Comparison of ENCODE assay signal across 19 cellular contexts in genomic region chr3:119290613-119291012, GRCh38. TPM values are rescaled to one million over a fixed set of nuclear protein-coding genes. Genes with fewer than 3 reads are reported as not detected.
DNase-seq lines count a peak whose midpoint lies in the region; ATAC-seq and TF ChIP-seq lines count a peak whose summit lies in the region.
"Had no signal": no experiment of that assay in that cellular context is flagged by ENCODE, and none has a peak within 500 bp of the region (broad histone marks: within the 10 kb centered on the region; RNA-seq: fewer than 3 reads in every experiment).

No MANE protein-coding gene starts in this region.

- H3K36me3 Mint-ChIP-seq in natural killer cell (peaks cover 22% of the 10 kb centered on the region), Caco-2 (ENCODE audit: insufficient read depth, unreplicated experiment) (no peaks in the 10 kb centered on the region)
- H3K36me3 Mint-ChIP-seq in natural killer cell treated with Interleukin-12 subunit alpha and Interleukin-12 subunit beta and Interleukin-15 and Interleukin-18, amount 100 ng/mL, for 72 hours: peaks cover 22% of the 10 kb centered on the region
- peaks cover 19% of the 10 kb centered on the region for H3K36me3 Mint-ChIP-seq in activated CD8-positive, alpha-beta memory T cell treated with anti-CD3 and anti-CD28 coated beads, Interleukin-2, amount 10 ng/mL, durations not matched to agents 7 days and 5 days

- no peaks in the 10 kb centered on the region for H4K20me1 ChIP-seq in SK-N-SH (ENCODE audit: insufficient read depth)
- H4K20me1 ChIP-seq: BLaER1 treated with 17β-estradiol and CSF1 and Interleukin-3, amounts not matched to agents 10 nM and 100 nM had no signal

- BruUV-seq in Caco-2 (replicated peaks; lab: Mats Ljungman, UMichigan): no TSS peak

- H3K27me3 Mint-ChIP-seq in natural killer cell (ENCODE audit: low read depth in 2 of 2) (peaks cover 15 to 47% of the 10 kb centered on the region in 2 donors), Caco-2 (ENCODE audit: insufficient read depth, unreplicated experiment) (no peaks in the 10 kb centered on the region)
- peaks cover 11 to 36% of the 10 kb centered on the region in 2 donors for H3K27me3 Mint-ChIP-seq in natural killer cell treated with Interleukin-12 subunit alpha and Interleukin-12 subunit beta and Interleukin-15 and Interleukin-18, amount 100 ng/mL, for 72 hours
- peaks cover 33% of the 10 kb centered on the region for H3K27me3 Mint-ChIP-seq in activated CD8-positive, alpha-beta memory T cell treated with anti-CD3 and anti-CD28 coated beads, Interleukin-2, amount 10 ng/mL, durations not matched to agents 7 days and 5 days
- H3K27me3 Mint-ChIP-seq: B cell had no signal

- H3K9ac ChIP-seq in SK-N-SH (no peak overlapping the region), mesendoderm (ENCODE audit: low read length) (no peak overlapping the region)
- H3K9ac ChIP-seq: BLaER1 treated with 17β-estradiol and CSF1 and Interleukin-3, amounts not matched to agents 10 nM and 100 nM had no signal

- H3K9me3 ChIP-seq in SK-N-SH (peaks cover 15% of the 10 kb centered on the region; the same call in 1 of the 2 replicates), Caco-2 (peaks cover 19% of the 10 kb centered on the region)

- no peak for TF ChIP-seq RAD21 in SK-N-SH (IDR thresholded peaks at IDR 0.05; ENCODE audit: low read length)

- H3K4ac ChIP-seq in mesendoderm (ENCODE audit: low read depth, low read length): no peak overlapping the region

- CTCF ChIA-PET in SK-N-SH (lab: Yijun Ruan, JAX): interaction anchor here (0.6 to 1.9 kb wide), 5 partner anchors 14 to 399 kb away, joined by 4 to 5 read pairs (median 5); no protein-coding TSS in a partner anchor
- CTCF ChIA-PET in Caco-2 (lab: Charles Lee): interaction anchor here (0.6 to 0.7 kb wide), 2 partner anchors 62 to 133 kb away, joined by 3 read pairs; no protein-coding TSS in a partner anchor
- CTCF ChIA-PET in activated CD8-positive, alpha-beta memory T cell treated with anti-CD3 and anti-CD28 coated beads, Interleukin-2, amount 10 ng/mL, durations not matched to agents 7 days and 5 days (lab: Charles Lee): interaction anchor here (0.7 kb wide), 1 partner anchor 50 kb away, joined by 3 read pairs; the partner anchor contains the start of gene B4GALT4

- no peak overlapping the region for H4K8ac ChIP-seq in mesendoderm (ENCODE audit: low read depth, low read length)

- TF ChIP-seq CTCF in SK-N-SH (IDR thresholded peaks at IDR 0.05) (no peak), natural killer cell (IDR thresholded peaks at IDR 0.05) (no peak), Caco-2 (IDR thresholded peaks at IDR 0.05; ENCODE audit: insufficient read depth in 1 of 2, low read depth in 1 of 2, low read length in 1 of 2, severe bottlenecking in 1 of 2, unreplicated experiment in 1 of 2) (no peak)

- POLR2A ChIA-PET in SK-N-SH (lab: Yijun Ruan, JAX): no interaction called here
- POLR2A ChIA-PET in Caco-2 (lab: Charles Lee): no interaction called here

- H3K56ac ChIP-seq in mesendoderm (ENCODE audit: low read length): peak overlapping the region; percentile 11

- peaks cover 11% of the 10 kb centered on the region for H3K79me2 ChIP-seq in SK-N-SH (ENCODE audit: insufficient read depth)
- H3K79me2 ChIP-seq in mesendoderm (ENCODE audit: control insufficient read depth, insufficient read depth, low read length): no peaks in the 10 kb centered on the region

- H3K27me3 ChIP-seq in SK-N-SH (ENCODE audit: insufficient read depth) (no peaks in the 10 kb centered on the region), mesendoderm (ENCODE audit: insufficient read depth, low read length, poor library complexity) (no peaks in the 10 kb centered on the region), Caco-2 (replicated peaks; ENCODE audit: control insufficient read depth, insufficient read depth, low read length) (no peaks in the 10 kb centered on the region)

- ATAC-seq in SK-N-SH treated with all-trans-retinoic acid at 6 μM for 48 hours (no peak), natural killer cell (no peak)
- no peak for ATAC-seq in natural killer cell treated with Interleukin-12 subunit alpha and Interleukin-12 subunit beta and Interleukin-15 and Interleukin-18, amount 100 ng/mL, for 72 hours
- ATAC-seq in activated CD8-positive, alpha-beta memory T cell treated with anti-CD3 and anti-CD28 coated beads, Interleukin-2, amount 10 ng/mL, durations not matched to agents 7 days and 5 days: no peak
- ATAC-seq: A549 had no signal

- no peak for TF ChIP-seq EP300 in SK-N-SH (IDR thresholded peaks at IDR 0.05; ENCODE audit: borderline replicate concordance in 1 of 2, low read depth in 1 of 2, low read length in 1 of 2)

- no peak overlapping the region for H3K4me3 ChIP-seq in SK-N-SH (ENCODE audit: low read depth in 2 of 2, low read length in 1 of 2)
- no peak overlapping the region for H3K4me3 ChIP-seq in mesendoderm (ENCODE audit: low read length)
- H3K4me3 ChIP-seq in Caco-2 (ENCODE audit: low read depth, low read length): no peak overlapping the region
- H3K4me3 ChIP-seq: A549; BLaER1 treated with 17β-estradiol and CSF1 and Interleukin-3, amounts not matched to agents 10 nM and 100 nM had no signal

- H3K4me1 ChIP-seq in SK-N-SH (ENCODE audit: control insufficient read depth in 1 of 2, insufficient read depth in 2 of 2, low read depth in 1 of 2, low read length in 1 of 2): peaks cover 0 to 19% of the 10 kb centered on the region in 2 experiments; a peak in 2 of 4 replicates
- peaks cover 8% of the 10 kb centered on the region for H3K4me1 ChIP-seq in mesendoderm (ENCODE audit: control insufficient read depth, low read depth, low read length)
- H3K4me1 ChIP-seq in Caco-2: peaks cover 29% of the 10 kb centered on the region

- H3K27ac Mint-ChIP-seq in natural killer cell (no peak overlapping the region), Caco-2 (ENCODE audit: unreplicated experiment) (no peak overlapping the region)
- peak overlapping the region in 1 of 2 donors; percentile 18 for H3K27ac Mint-ChIP-seq in natural killer cell treated with Interleukin-12 subunit alpha and Interleukin-12 subunit beta and Interleukin-15 and Interleukin-18, amount 100 ng/mL, for 72 hours
- no peak overlapping the region for H3K27ac Mint-ChIP-seq in activated CD8-positive, alpha-beta memory T cell treated with anti-CD3 and anti-CD28 coated beads, Interleukin-2, amount 10 ng/mL, durations not matched to agents 7 days and 5 days
- H3K27ac Mint-ChIP-seq: B cell; CD4-positive, alpha-beta memory T cell had no signal

- no peak overlapping the region for H2BK15ac ChIP-seq in mesendoderm (replicated peaks; ENCODE audit: low read depth)

- H3K9me3 Mint-ChIP-seq in natural killer cell: peaks cover 10 to 13% of the 10 kb centered on the region in 2 donors
- H3K9me3 Mint-ChIP-seq in natural killer cell treated with Interleukin-12 subunit alpha and Interleukin-12 subunit beta and Interleukin-15 and Interleukin-18, amount 100 ng/mL, for 72 hours: peaks cover 8% of the 10 kb centered on the region
- peaks cover 27% of the 10 kb centered on the region for H3K9me3 Mint-ChIP-seq in Caco-2 (ENCODE audit: unreplicated experiment)
- H3K9me3 Mint-ChIP-seq in activated CD8-positive, alpha-beta memory T cell treated with anti-CD3 and anti-CD28 coated beads, Interleukin-2, amount 10 ng/mL, durations not matched to agents 7 days and 5 days (ENCODE audit: low read depth): peaks cover 13% of the 10 kb centered on the region

- H3K23ac ChIP-seq in mesendoderm (ENCODE audit: low read length): no peak overlapping the region

- no peak overlapping the region for H4K5ac ChIP-seq in mesendoderm (ENCODE audit: low read length)

- H3K4me2 ChIP-seq in SK-N-SH (no peak overlapping the region), mesendoderm (ENCODE audit: low read length) (no peak overlapping the region)
- H3K4me2 ChIP-seq: A549 had no signal

- peaks cover 7% of the 10 kb centered on the region for H3F3A ChIP-seq in SK-N-SH (replicated peaks; ENCODE audit: insufficient read depth)

- H3K9me2 ChIP-seq in SK-N-SH: no peaks in the 10 kb centered on the region

- H3K36me3 ChIP-seq in SK-N-SH (replicated peaks in 1 of 2; ENCODE audit: control insufficient read depth in 1 of 2, insufficient read depth in 2 of 2, low read length in 1 of 2): no peaks in the 10 kb centered on the region
- no peaks in the 10 kb centered on the region for H3K36me3 ChIP-seq in mesendoderm (ENCODE audit: control insufficient read depth, insufficient read depth, low read length)
- H3K36me3 ChIP-seq in Caco-2 (ENCODE audit: control insufficient read depth, insufficient read depth, low read length): no peaks in the 10 kb centered on the region
- H3K36me3 ChIP-seq: BLaER1 treated with 17β-estradiol and CSF1 and Interleukin-3, amounts not matched to agents 10 nM and 100 nM had no signal

- H3K79me1 ChIP-seq in mesendoderm (ENCODE audit: low read length): no peaks in the 10 kb centered on the region

- H3K4me3 Mint-ChIP-seq in natural killer cell (peak overlapping the region; percentile 26), Caco-2 (ENCODE audit: unreplicated experiment) (no peak overlapping the region)
- no peak overlapping the region for H3K4me3 Mint-ChIP-seq in natural killer cell treated with Interleukin-12 subunit alpha and Interleukin-12 subunit beta and Interleukin-15 and Interleukin-18, amount 100 ng/mL, for 72 hours
- no peak overlapping the region for H3K4me3 Mint-ChIP-seq in activated CD8-positive, alpha-beta memory T cell treated with anti-CD3 and anti-CD28 coated beads, Interleukin-2, amount 10 ng/mL, durations not matched to agents 7 days and 5 days
- H3K4me3 Mint-ChIP-seq: B cell had no signal

- H3K27ac ChIP-seq in SK-N-SH (ENCODE audit: low read depth in 2 of 2, low read length in 1 of 2): no peak overlapping the region; a peak in 1 of 4 replicates
- no peak overlapping the region for H3K27ac ChIP-seq in mesendoderm (ENCODE audit: low read depth, low read length)
- H3K27ac ChIP-seq: 22Rv1; A549; BLaER1 treated with 17β-estradiol and CSF1 and Interleukin-3, amounts not matched to agents 10 nM and 100 nM; C4-2B had no signal

- peak overlapping the region; percentile 52 for H2BK5ac ChIP-seq in mesendoderm (ENCODE audit: low read length)

- H2BK120ac ChIP-seq in mesendoderm (ENCODE audit: low read depth, low read length): no peak overlapping the region

- intact Hi-C loops in natural killer cell (cut with micrococcal nuclease) (loop anchor here (10.0 kb wide), 1 partner anchor 804 kb away; the partner anchor contains the start of gene GSK3B), Caco-2 (cut with micrococcal nuclease; ENCODE audit: unreplicated experiment) (no loop called here)

- no peak overlapping the region for H2AFZ ChIP-seq in SK-N-SH (ENCODE audit: low read depth)

- peak overlapping the region; percentile 10 for H2AK5ac ChIP-seq in mesendoderm (ENCODE audit: low read length)

- H3K18ac ChIP-seq in mesendoderm (ENCODE audit: low read length): no peak overlapping the region

- peaks cover 43 to 50% of the 10 kb centered on the region in 2 donors for H3K4me1 Mint-ChIP-seq in natural killer cell
- peaks cover 23 to 30% of the 10 kb centered on the region in 2 donors for H3K4me1 Mint-ChIP-seq in natural killer cell treated with Interleukin-12 subunit alpha and Interleukin-12 subunit beta and Interleukin-15 and Interleukin-18, amount 100 ng/mL, for 72 hours (ENCODE audit: low read depth in 2 of 2)
- H3K4me1 Mint-ChIP-seq in Caco-2 (ENCODE audit: low read depth, unreplicated experiment): peaks cover 17% of the 10 kb centered on the region
- H3K4me1 Mint-ChIP-seq in activated CD8-positive, alpha-beta memory T cell treated with anti-CD3 and anti-CD28 coated beads, Interleukin-2, amount 10 ng/mL, durations not matched to agents 7 days and 5 days: peaks cover 20% of the 10 kb centered on the region

- DNase-seq in SK-N-SH (no peak), natural killer cell (no peak), mesendoderm (no peak), Caco-2 (no peak)
- no peak for DNase-seq in natural killer cell treated with Interleukin-12 subunit alpha and Interleukin-12 subunit beta and Interleukin-15 and Interleukin-18, amount 100 ng/mL, for 72 hours (ENCODE audit: low spot score)
- no peak for DNase-seq in activated CD8-positive, alpha-beta memory T cell treated with anti-CD3 and anti-CD28 coated beads, Interleukin-2, amount 10 ng/mL, durations not matched to agents 7 days and 5 days
- DNase-seq: AML-193; Calu3; CD4-positive, alpha-beta memory T cell; CD8-positive, alpha-beta memory T cell; COR-L47; DMS79 treated with DMSO at 0.1 percent for 48 hours; GF-D8 had no signal

RNA-seq across cellular contexts. Expression of gene ARHGAP31, which starts 3.6 kb away (rescaled TPM):
- 4.4 and 7.7 TPM in 2 replicates for polyA plus RNA-seq in SK-N-SH (2012; rRNA removed)
- 4.0 and 4.8 TPM in 2 replicates for polyA plus RNA-seq in SK-N-SH (2012; cell fraction: cytosol; rRNA removed)
- polyA plus RNA-seq in SK-N-SH (2012; cell fraction: nucleus; rRNA removed): 6.0 and 7.0 TPM in 2 replicates
- total RNA-seq in natural killer cell: 1 to 10 TPM; 4.1 to 8.4 (median 8.4) TPM
- 10 to 100 TPM; 22.5 to 64.6 TPM for total RNA-seq in natural killer cell treated with Interleukin-12 subunit alpha and Interleukin-12 subunit beta and Interleukin-15 and Interleukin-18, amount 100 ng/mL, for 72 hours
- 2.5 TPM for polyA plus RNA-seq in mesendoderm (2013, experiment 1 of 2)
- polyA plus RNA-seq in mesendoderm (2013, experiment 2 of 2): 2.4 TPM
- total RNA-seq in Caco-2 (2022): 0.25 and 0.49 TPM in 2 replicates
- 1 to 10 TPM; 1.4 to 8.3 TPM for total RNA-seq in activated CD8-positive, alpha-beta memory T cell treated with anti-CD3 and anti-CD28 coated beads, Interleukin-2, amount 10 ng/mL, durations not matched to agents 7 days and 5 days

RNA-seq across cellular contexts. Expression of gene B4GALT4, which starts 49.9 kb away (rescaled TPM):
- 15.7 and 19.8 TPM in 2 replicates for polyA plus RNA-seq in SK-N-SH (2012; rRNA removed)
- 20.2 and 23.9 TPM in 2 replicates for polyA plus RNA-seq in SK-N-SH (2012; cell fraction: cytosol; rRNA removed)
- 11.7 and 19.4 TPM in 2 replicates for polyA plus RNA-seq in SK-N-SH (2012; cell fraction: nucleus; rRNA removed)
- 10 to 100 TPM; 35.1 to 54.1 (median 48.8) TPM for total RNA-seq in natural killer cell
- 10 to 100 TPM; 34.3 to 38.4 TPM for total RNA-seq in natural killer cell treated with Interleukin-12 subunit alpha and Interleukin-12 subunit beta and Interleukin-15 and Interleukin-18, amount 100 ng/mL, for 72 hours
- 16.6 TPM for polyA plus RNA-seq in mesendoderm (2013, experiment 1 of 2)
- polyA plus RNA-seq in mesendoderm (2013, experiment 2 of 2): 17.0 TPM
- total RNA-seq in Caco-2 (2022): 56.9 and 59.7 TPM in 2 replicates
- 10 to 100 TPM in 1 of 2 experiments, 1 to 10 TPM in 1; 9.6 to 10.9 TPM for total RNA-seq in activated CD8-positive, alpha-beta memory T cell treated with anti-CD3 and anti-CD28 coated beads, Interleukin-2, amount 10 ng/mL, durations not matched to agents 7 days and 5 days
